ENCODE assay signal across 8 cellular contexts in genomic region chr10:79266092-79266491, GRCh38.
DNase-seq lines count a peak whose midpoint lies in the region; ATAC-seq lines count a peak whose summit lies in the region.

No MANE protein-coding gene starts in this region.

- DNase-seq in activated CD4-positive, alpha-beta T cell treated with anti-CD3 and anti-CD28 coated beads, Interleukin-2, amount 10 ng/mL, durations not matched to agents 24 days and 14 days: no peak
- DNase-seq in activated CD4-positive, alpha-beta T cell treated with anti-CD3 and anti-CD28 coated beads, Interleukin-2, amount 10 ng/mL, durations not matched to agents 7 days and 5 days: no peak
- DNase-seq in activated naive CD8-positive, alpha-beta T cell treated with anti-CD3 and anti-CD28 coated beads, Interleukin-2, amount 50 U/mL, for 24 hours: peak; percentile 41
- DNase-seq in NCI-H2107 treated with DMSO at 0.1 percent for 48 hours (lab: John Stamatoyannopoulos, UW; ENCODE audit: unreplicated experiment): no peak
- no peak for DNase-seq in LoVo (ENCODE audit: low spot score)
- no peak for DNase-seq in NCI-H748 (lab: John Stamatoyannopoulos, UW; ENCODE audit: unreplicated experiment)

- peaks cover 28 to 99% of the 10 kb centered on the region in 2 donors for H3K4me1 ChIP-seq in muscle layer of duodenum (ENCODE audit: control insufficient read depth in 1 of 2, insufficient read depth in 2 of 2, low read length in 2 of 2)

- H3K27me3 Mint-ChIP-seq in activated CD4-positive, alpha-beta T cell treated with anti-CD3 and anti-CD28 coated beads, Interleukin-2, amount 10 ng/mL, durations not matched to agents 24 days and 14 days: no peaks in the 10 kb centered on the region
- H3K27me3 Mint-ChIP-seq in activated CD4-positive, alpha-beta T cell treated with anti-CD3 and anti-CD28 coated beads, Interleukin-2, amount 10 ng/mL, durations not matched to agents 7 days and 5 days: no peaks in the 10 kb centered on the region
- H3K27me3 Mint-ChIP-seq in activated naive CD8-positive, alpha-beta T cell treated with anti-CD3 and anti-CD28 coated beads, Interleukin-2, amount 50 U/mL, for 24 hours: no peaks in the 10 kb centered on the region

- peak overlapping the region; percentile 4 for H3K27ac Mint-ChIP-seq in activated CD4-positive, alpha-beta T cell treated with anti-CD3 and anti-CD28 coated beads, Interleukin-2, amount 10 ng/mL, durations not matched to agents 24 days and 14 days
- no peak overlapping the region for H3K27ac Mint-ChIP-seq in activated CD4-positive, alpha-beta T cell treated with anti-CD3 and anti-CD28 coated beads, Interleukin-2, amount 10 ng/mL, durations not matched to agents 7 days and 5 days
- peak overlapping the region; percentile 62 for H3K27ac Mint-ChIP-seq in activated naive CD8-positive, alpha-beta T cell treated with anti-CD3 and anti-CD28 coated beads, Interleukin-2, amount 50 U/mL, for 24 hours

- peak overlapping the region; percentile 79 for H3K27ac ChIP-seq in muscle layer of duodenum (ENCODE audit: low read length)

- H3K27me3 ChIP-seq in muscle layer of duodenum (ENCODE audit: low read depth, low read length): no peaks in the 10 kb centered on the region

- peaks cover 36% of the 10 kb centered on the region for H3K4me1 Mint-ChIP-seq in activated CD4-positive, alpha-beta T cell treated with anti-CD3 and anti-CD28 coated beads, Interleukin-2, amount 10 ng/mL, durations not matched to agents 24 days and 14 days
- peaks cover 20% of the 10 kb centered on the region for H3K4me1 Mint-ChIP-seq in activated CD4-positive, alpha-beta T cell treated with anti-CD3 and anti-CD28 coated beads, Interleukin-2, amount 10 ng/mL, durations not matched to agents 7 days and 5 days
- H3K4me1 Mint-ChIP-seq in activated naive CD8-positive, alpha-beta T cell treated with anti-CD3 and anti-CD28 coated beads, Interleukin-2, amount 50 U/mL, for 24 hours: peaks cover 25% of the 10 kb centered on the region

- CTCF ChIA-PET in activated CD4-positive, alpha-beta T cell treated with anti-CD3 and anti-CD28 coated beads, Interleukin-2, amount 10 ng/mL, durations not matched to agents 7 days and 5 days (lab: Charles Lee): interaction anchor here (0.6 kb wide), 2 partner anchors 18 to 1010 kb away, joined by 3 read pairs; no protein-coding TSS in a partner anchor

- no peak overlapping the region for H3K4me3 Mint-ChIP-seq in activated CD4-positive, alpha-beta T cell treated with anti-CD3 and anti-CD28 coated beads, Interleukin-2, amount 10 ng/mL, durations not matched to agents 24 days and 14 days
- no peak overlapping the region for H3K4me3 Mint-ChIP-seq in activated CD4-positive, alpha-beta T cell treated with anti-CD3 and anti-CD28 coated beads, Interleukin-2, amount 10 ng/mL, durations not matched to agents 7 days and 5 days
- no peak overlapping the region for H3K4me3 Mint-ChIP-seq in activated naive CD8-positive, alpha-beta T cell treated with anti-CD3 and anti-CD28 coated beads, Interleukin-2, amount 50 U/mL, for 24 hours

- H3K4me3 ChIP-seq in muscle layer of duodenum (ENCODE audit: low read depth in 1 of 2, low read length in 2 of 2): peak overlapping the region in 1 of 2 donors; percentile 22

- H3K36me3 Mint-ChIP-seq in activated CD4-positive, alpha-beta T cell treated with anti-CD3 and anti-CD28 coated beads, Interleukin-2, amount 10 ng/mL, durations not matched to agents 24 days and 14 days (ENCODE audit: low read depth): peaks cover 4% of the 10 kb centered on the region
- no peaks in the 10 kb centered on the region for H3K36me3 Mint-ChIP-seq in activated CD4-positive, alpha-beta T cell treated with anti-CD3 and anti-CD28 coated beads, Interleukin-2, amount 10 ng/mL, durations not matched to agents 7 days and 5 days (ENCODE audit: low read depth)
- peaks cover 5% of the 10 kb centered on the region for H3K36me3 Mint-ChIP-seq in activated naive CD8-positive, alpha-beta T cell treated with anti-CD3 and anti-CD28 coated beads, Interleukin-2, amount 50 U/mL, for 24 hours (ENCODE audit: low read depth)

- H3K36me3 ChIP-seq in muscle layer of duodenum (ENCODE audit: control insufficient read depth in 1 of 2, insufficient read depth in 2 of 2, low read length in 2 of 2): peaks cover 5 to 10% of the 10 kb centered on the region in 2 donors

- intact Hi-C loops in activated CD4-positive, alpha-beta T cell treated with anti-CD3 and anti-CD28 coated beads, Interleukin-2, amount 10 ng/mL, durations not matched to agents 24 days and 14 days (cut with micrococcal nuclease): loop anchor here (1.0 to 2.0 kb wide), 2 partner anchors 19 to 23 kb away; no protein-coding TSS in a partner anchor

- ATAC-seq in HG03066 (IDR thresholded peaks at IDR 0.05; ENCODE audit: low read depth, unreplicated experiment): peak; percentile 12
- peak; percentile 38 for ATAC-seq in activated naive CD8-positive, alpha-beta T cell treated with anti-CD3 and anti-CD28 coated beads, Interleukin-2, amount 50 U/mL, for 24 hours

- POLR2A ChIA-PET in activated CD4-positive, alpha-beta T cell treated with anti-CD3 and anti-CD28 coated beads, Interleukin-2, amount 10 ng/mL, durations not matched to agents 7 days and 5 days (lab: Charles Lee): no interaction called here

- H3K9me3 Mint-ChIP-seq in activated CD4-positive, alpha-beta T cell treated with anti-CD3 and anti-CD28 coated beads, Interleukin-2, amount 10 ng/mL, durations not matched to agents 24 days and 14 days: no peaks in the 10 kb centered on the region
- no peaks in the 10 kb centered on the region for H3K9me3 Mint-ChIP-seq in activated CD4-positive, alpha-beta T cell treated with anti-CD3 and anti-CD28 coated beads, Interleukin-2, amount 10 ng/mL, durations not matched to agents 7 days and 5 days
- H3K9me3 Mint-ChIP-seq in activated naive CD8-positive, alpha-beta T cell treated with anti-CD3 and anti-CD28 coated beads, Interleukin-2, amount 50 U/mL, for 24 hours: no peaks in the 10 kb centered on the region

- H3K9me3 ChIP-seq in muscle layer of duodenum (ENCODE audit: control insufficient read depth in 1 of 2, low read length in 2 of 2): no peaks in the 10 kb centered on the region
